8 cellular contexts compared by ENCODE assay signal in genomic region chr15:62346168-62346567, GRCh38.
"Had no signal": no experiment of that assay in that cellular context is flagged by ENCODE, and none has a peak within 500 bp of the region (broad histone marks: within the 10 kb centered on the region; RNA-seq: fewer than 3 reads in every experiment).

No MANE protein-coding gene starts in this region.

- ATAC-seq: GM12878 had no signal

- FAIRE-seq: G401.6, GM12878, GM12891, GM12892, GM18507, GM19239 had no signal

- H3K4me3 ChIP-seq: GM12878 had no signal

- DNase-seq: GDM1, GF-D8 had no signal
